28 cellular contexts compared by ENCODE assay signal in genomic region chr3:96354742-96355141, GRCh38.
DNase-seq lines count a peak whose midpoint lies in the region; ATAC-seq and TF ChIP-seq lines count a peak whose summit lies in the region.
"Had no signal": no experiment of that assay in that cellular context is flagged by ENCODE, and none has a peak within 500 bp of the region (broad histone marks: within the 10 kb centered on the region; RNA-seq: fewer than 3 reads in every experiment).

No MANE protein-coding gene starts in this region.

- H3K27ac Mint-ChIP-seq in osteocyte (ENCODE audit: unreplicated experiment) = peak overlapping the region; percentile 45
- H3K27ac Mint-ChIP-seq: activated CD8-positive, alpha-beta T cell treated with anti-CD3 and anti-CD28 coated beads for 36 hours; activated naive CD8-positive, alpha-beta T cell treated with anti-CD3 and anti-CD28 coated beads for 36 hours; brain; endodermal cell; natural killer cell treated with Interleukin-12 subunit alpha and Interleukin-12 subunit beta and Interleukin-15 and Interleukin-18, amount 100 ng/mL, for 72 hours; stimulated activated naive CD8-positive, alpha-beta T cell treated with anti-CD3 and anti-CD28 coated beads, Interleukin-15, amount 100 ng/mL, for 72 hours; T-helper 17 cell had no signal

- ATAC-seq in GM18873 (IDR thresholded peaks at IDR 0.05; ENCODE audit: low FRiP score, unreplicated experiment) = no peak
- no peak for ATAC-seq in HG03439 (IDR thresholded peaks at IDR 0.05; ENCODE audit: unreplicated experiment)
- ATAC-seq in Right ventricle myocardium inferior = no peak
- ATAC-seq: activated CD8-positive, alpha-beta T cell treated with anti-CD3 and anti-CD28 coated beads for 36 hours; gastrocnemius medialis; left ventricle myocardium superior; natural killer cell treated with Interleukin-12 subunit alpha and Interleukin-12 subunit beta and Interleukin-15 and Interleukin-18, amount 100 ng/mL, for 72 hours; SK-N-SH treated with all-trans-retinoic acid at 6 μM for 48 hours; stimulated activated naive CD8-positive, alpha-beta T cell treated with anti-CD3 and anti-CD28 coated beads, Interleukin-15, amount 100 ng/mL, for 72 hours; T-helper 17 cell had no signal

- no peaks in the 10 kb centered on the region for H3K4me1 ChIP-seq in adipocyte (ENCODE audit: control insufficient read depth, insufficient read depth, low read length)
- H3K4me1 ChIP-seq: BLaER1 treated with 17β-estradiol and CSF1 and Interleukin-3, amounts not matched to agents 10 nM and 100 nM; colonic mucosa; esophagus squamous epithelium; gastrocnemius medialis had no signal

- H3K9me3 ChIP-seq in adipocyte (ENCODE audit: control insufficient read depth, low read length) = peaks cover 3% of the 10 kb centered on the region
- H3K9me3 ChIP-seq: BLaER1 treated with 17β-estradiol and CSF1 and Interleukin-3, amounts not matched to agents 10 nM and 100 nM; colonic mucosa; esophagus squamous epithelium; gastrocnemius medialis had no signal

- intact Hi-C loops in Right ventricle myocardium inferior (cut with DNase I) = no loop called here

- H3K36me3 Mint-ChIP-seq in osteocyte (ENCODE audit: unreplicated experiment) = no peaks in the 10 kb centered on the region
- H3K36me3 Mint-ChIP-seq: activated naive CD8-positive, alpha-beta T cell treated with anti-CD3 and anti-CD28 coated beads for 36 hours; brain had no signal

- H3K9ac ChIP-seq in adipocyte (ENCODE audit: low read length) = no peak overlapping the region
- H3K9ac ChIP-seq: BLaER1 treated with 17β-estradiol and CSF1 and Interleukin-3, amounts not matched to agents 10 nM and 100 nM had no signal

- H3K4me1 Mint-ChIP-seq in osteocyte (ENCODE audit: unreplicated experiment) = peaks cover 24% of the 10 kb centered on the region
- H3K4me1 Mint-ChIP-seq: activated naive CD8-positive, alpha-beta T cell treated with anti-CD3 and anti-CD28 coated beads for 36 hours; brain; endodermal cell; stimulated activated naive CD8-positive, alpha-beta T cell treated with anti-CD3 and anti-CD28 coated beads, Interleukin-15, amount 100 ng/mL, for 72 hours; T-helper 17 cell had no signal

- DNase-seq in HT-29 (ENCODE audit: low spot score) = peak; percentile 55
- DNase-seq in adipocyte (ENCODE audit: low read depth) = peak; percentile 53
- peak; percentile 54 to 75 for DNase-seq in dermis microvascular lymphatic vessel endothelial cell (ENCODE audit: low read depth in 2 of 2)
- no peak for DNase-seq in osteocyte (ENCODE audit: extremely low spot score, unreplicated experiment)
- no peak for DNase-seq in Right ventricle myocardium inferior (ENCODE audit: missing footprints)
- DNase-seq: activated CD4-positive, CD25-positive, alpha-beta regulatory T cell treated with anti-CD3 and anti-CD28 coated beads, Interleukin-2, amount 50 U/mL, for 72 hours; activated CD8-positive, alpha-beta T cell treated with anti-CD3 and anti-CD28 coated beads for 36 hours; activated naive CD8-positive, alpha-beta T cell treated with anti-CD3 and anti-CD28 coated beads for 36 hours; colonic mucosa; COR-L47; DMS53; endodermal cell; esophagus squamous epithelium; gastrocnemius medialis; H7; left ventricle myocardium superior; NCI-H1105 treated with DMSO at 0.1 percent for 48 hours; NCI-H2081 treated with DMSO at 0.1 percent for 48 hours; NCI-H345; small intestine; stimulated activated naive CD8-positive, alpha-beta T cell treated with anti-CD3 and anti-CD28 coated beads, Interleukin-15, amount 100 ng/mL, for 72 hours; T-helper 17 cell had no signal

- H3K36me3 ChIP-seq in adipocyte (ENCODE audit: control insufficient read depth, insufficient read depth, low read length, severe bottlenecking) = no peaks in the 10 kb centered on the region
- H3K36me3 ChIP-seq: BLaER1 treated with 17β-estradiol and CSF1 and Interleukin-3, amounts not matched to agents 10 nM and 100 nM; colonic mucosa; esophagus squamous epithelium; gastrocnemius medialis had no signal

- no peak overlapping the region for H3K4me3 ChIP-seq in adipocyte (ENCODE audit: low read length)
- H3K4me3 ChIP-seq: BLaER1 treated with 17β-estradiol and CSF1 and Interleukin-3, amounts not matched to agents 10 nM and 100 nM; colonic mucosa; esophagus squamous epithelium; gastrocnemius medialis had no signal

- H3K9me3 Mint-ChIP-seq in osteocyte (ENCODE audit: unreplicated experiment) = peaks cover 8% of the 10 kb centered on the region
- H3K9me3 Mint-ChIP-seq: activated CD8-positive, alpha-beta T cell treated with anti-CD3 and anti-CD28 coated beads for 36 hours had no signal

- no peaks in the 10 kb centered on the region for H3K27me3 ChIP-seq in adipocyte (replicated peaks; ENCODE audit: control insufficient read depth, insufficient read depth, low read length)
- H3K27me3 ChIP-seq: BLaER1 treated with 17β-estradiol and CSF1 and Interleukin-3, amounts not matched to agents 10 nM and 100 nM; colonic mucosa; esophagus squamous epithelium; gastrocnemius medialis had no signal

- no peak overlapping the region for H3K4me3 Mint-ChIP-seq in osteocyte (ENCODE audit: unreplicated experiment)
- H3K4me3 Mint-ChIP-seq: activated CD8-positive, alpha-beta T cell treated with anti-CD3 and anti-CD28 coated beads for 36 hours; activated naive CD8-positive, alpha-beta T cell treated with anti-CD3 and anti-CD28 coated beads for 36 hours; brain; endodermal cell; natural killer cell treated with Interleukin-12 subunit alpha and Interleukin-12 subunit beta and Interleukin-15 and Interleukin-18, amount 100 ng/mL, for 72 hours; stimulated activated naive CD8-positive, alpha-beta T cell treated with anti-CD3 and anti-CD28 coated beads, Interleukin-15, amount 100 ng/mL, for 72 hours; T-helper 17 cell had no signal

- no peaks in the 10 kb centered on the region for H3K27me3 Mint-ChIP-seq in osteocyte (ENCODE audit: unreplicated experiment)
- H3K27me3 Mint-ChIP-seq: activated CD8-positive, alpha-beta T cell treated with anti-CD3 and anti-CD28 coated beads for 36 hours; activated naive CD8-positive, alpha-beta T cell treated with anti-CD3 and anti-CD28 coated beads for 36 hours; natural killer cell treated with Interleukin-12 subunit alpha and Interleukin-12 subunit beta and Interleukin-15 and Interleukin-18, amount 100 ng/mL, for 72 hours; stimulated activated naive CD8-positive, alpha-beta T cell treated with anti-CD3 and anti-CD28 coated beads, Interleukin-15, amount 100 ng/mL, for 72 hours; T-helper 17 cell had no signal

- TF ChIP-seq CTCF in osteocyte (IDR thresholded peaks at IDR 0.05) = no peak

Comparison
In these comparisons a context has a peak if more than half of its experiments do, and no peak if none do; other contexts are left out.
1. DNase-seq: peak in HT-29 (single experiment), adipocyte (single experiment) and dermis microvascular lymphatic vessel endothelial cell (2 of 2); none in osteocyte (single experiment) and Right ventricle myocardium inferior (single experiment).